Comparison of ENCODE assay signal across 8 cellular contexts in the genomic region with DNA sequence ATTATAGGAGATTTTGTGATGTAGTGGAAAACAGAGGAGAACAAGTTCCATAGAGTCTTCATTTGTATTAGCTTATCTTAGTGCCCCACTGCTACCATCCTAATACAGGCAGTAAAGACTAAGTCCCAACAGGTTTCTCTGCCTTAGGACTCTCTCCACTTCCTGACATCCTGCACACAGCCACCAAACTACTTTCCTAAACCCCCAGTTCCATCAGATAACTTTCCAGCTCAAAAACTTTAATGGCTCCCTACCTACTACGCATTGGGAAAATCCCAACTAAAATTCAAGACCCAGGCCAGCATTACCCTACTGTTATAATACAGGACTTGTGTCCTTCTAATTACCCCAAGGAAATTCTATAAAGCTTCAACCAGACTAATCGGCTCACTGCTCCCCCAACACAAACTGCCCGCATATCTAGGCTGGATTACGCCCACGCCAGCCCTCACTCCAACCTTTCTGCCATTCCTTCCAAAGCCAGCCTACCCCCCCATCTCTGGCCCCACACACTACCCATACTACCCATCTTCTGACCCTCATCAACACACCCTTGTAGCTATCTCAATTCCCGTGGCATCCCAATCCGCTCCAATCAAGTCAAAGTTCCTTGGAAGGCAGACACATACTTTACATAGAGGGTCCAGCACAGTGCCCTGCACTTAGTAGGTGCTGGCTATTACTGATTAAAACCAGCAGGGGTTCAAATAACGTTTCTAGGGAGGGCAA. TPM values are rescaled to one million over a fixed set of nuclear protein-coding genes. Genes with fewer than 3 reads are reported as not detected.
DNase-seq lines count a peak whose midpoint lies in the region; ATAC-seq and TF ChIP-seq lines count a peak whose summit lies in the region.

No MANE protein-coding gene starts in this region.

- H3K36me3 Mint-ChIP-seq in brain, result peaks cover 7% of the 10 kb centered on the region

- intact Hi-C loops in head of caudate nucleus (cut with DNase I), result no loop called here

- peak overlapping the region; percentile 81 to 90 (median 84) for H3K4me3 Mint-ChIP-seq in brain

- no peak for ATAC-seq in omental fat pad (ENCODE audit: low FRiP score)

- H3K4me1 ChIP-seq in mucosa of rectum (ENCODE audit: control insufficient read depth in 2 of 2, insufficient read depth in 2 of 2, low read length in 2 of 2), result peaks cover 9 to 20% of the 10 kb centered on the region in 2 donors

- no peaks in the 10 kb centered on the region for H3K9me3 ChIP-seq in AG04450 (ENCODE audit: control insufficient read depth, insufficient read depth, low read length)
- no peaks in the 10 kb centered on the region for H3K9me3 ChIP-seq in mucosa of rectum (ENCODE audit: control insufficient read depth in 2 of 2, low read length in 2 of 2)

- no peak for TF ChIP-seq CTCF in AG04450 (IDR thresholded peaks at IDR 0.05; ENCODE audit: low read depth, low read length)
- no peak for TF ChIP-seq CTCF in brain (conservative IDR thresholded peaks at IDR 0.05)
- TF ChIP-seq CTCF in omental fat pad (IDR thresholded peaks at IDR 0.05), result no peak

- peaks cover 8% of the 10 kb centered on the region for H3K27me3 Mint-ChIP-seq in brain

- H3K27ac Mint-ChIP-seq in brain, result peak overlapping the region; percentile 29 to 86 (median 49)

- peak overlapping the region; percentile 91 to 92 for H3K9ac ChIP-seq in mucosa of rectum (ENCODE audit: low read depth in 1 of 2, low read length in 2 of 2)

- H3K9me3 Mint-ChIP-seq in brain, result no peaks in the 10 kb centered on the region

- peaks cover 49% of the 10 kb centered on the region for H3K4me1 Mint-ChIP-seq in brain

- H3K4me3 ChIP-seq in AG04450 (ENCODE audit: low read depth, low read length) (peak overlapping the region; percentile 90), mucosa of rectum (ENCODE audit: low read length in 2 of 2) (peak overlapping the region; percentile 89 to 97)

- H3K27me3 ChIP-seq in AG04450 (ENCODE audit: control insufficient read depth, insufficient read depth, low read length) (no peaks in the 10 kb centered on the region), mucosa of rectum (ENCODE audit: control insufficient read depth in 2 of 2, insufficient read depth in 2 of 2, low read length in 2 of 2) (no peaks in the 10 kb centered on the region)

- CTCF ChIA-PET in AG04450 (lab: Charles Lee), result interaction anchor here (0.6 to 5.3 kb wide), 4 partner anchors 10 to 308 kb away, joined by 3 to 78 read pairs (median 3); no protein-coding TSS in a partner anchor

- DNase-seq in AG04450 (ENCODE audit: low read depth, low spot score) (no peak), HT1080 (ENCODE audit: low read depth) (peak; percentile 9), cerebellar cortex (ENCODE audit: low spot score) (no peak), head of caudate nucleus (no peak), omental fat pad (ENCODE audit: low spot score) (no peak)
- DNase-seq in stimulated activated naive CD4-positive, alpha-beta T cell treated with Interleukin-2 at 50 U/mL for 16 hours (lab: John Stamatoyannopoulos, UW), result no peak

- H3K36me3 ChIP-seq in mucosa of rectum (ENCODE audit: control insufficient read depth in 2 of 2, insufficient read depth in 2 of 2, low read length in 2 of 2), result no peaks in the 10 kb centered on the region

- POLR2A ChIA-PET in AG04450 (lab: Yijun Ruan, JAX), result interaction anchor here (0.6 to 1.1 kb wide), 2 partner anchors 19 to 20 kb away, joined by 3 to 6 read pairs; no protein-coding TSS in a partner anchor

- H3K27ac ChIP-seq in AG04450 (ENCODE audit: low read depth, low read length) (peak overlapping the region; percentile 98), mucosa of rectum (ENCODE audit: low read depth in 2 of 2, low read length in 2 of 2) (no peak overlapping the region)

RNA-seq across cellular contexts. Expression of a gene that starts 1.4 kb away (rescaled TPM):
- polyA plus RNA-seq in AG04450 (2011; rRNA removed) (31.2 and 39.0 TPM in 2 replicates), brain (ENCODE audit: insufficient read depth, low read depth, low replicate concordance) (5.6 TPM)
- 35.4 and 50.4 TPM in 2 replicates for polyA minus RNA-seq in AG04450 (2011; rRNA and poly(A)+ RNA removed)
- 24.5 and 26.0 TPM in 2 replicates for total RNA-seq in HT1080 (2014; rRNA removed; shearing (Covaris generic))
- polyA plus RNA-seq in HT1080 (2015; cell fraction: cytosol; rRNA removed), result 11.0 and 13.7 TPM in 2 replicates
- polyA plus RNA-seq in HT1080 (2015; cell fraction: nucleus; rRNA removed), result 38.4 and 39.3 TPM in 2 replicates
- total RNA-seq in omental fat pad, result 10 to 100 TPM; 17.4 to 42.7 (median 21.8) TPM

RNA-seq across cellular contexts. Expression of a gene that starts 20.4 kb away (rescaled TPM):
- polyA plus RNA-seq in AG04450 (2011; rRNA removed) (5.2 and 7.6 TPM in 2 replicates), brain (ENCODE audit: insufficient read depth, low read depth, low replicate concordance) (11.4 TPM)
- 3.0 and 7.5 TPM in 2 replicates for polyA minus RNA-seq in AG04450 (2011; rRNA and poly(A)+ RNA removed)
- 36.8 and 37.7 TPM in 2 replicates for total RNA-seq in HT1080 (2014; rRNA removed; shearing (Covaris generic))
- polyA plus RNA-seq in HT1080 (2015; cell fraction: cytosol; rRNA removed), result 23.1 and 28.0 TPM in 2 replicates
- polyA plus RNA-seq in HT1080 (2015; cell fraction: nucleus; rRNA removed), result 51.8 and 56.2 TPM in 2 replicates
- total RNA-seq in omental fat pad, result 1 to 10 TPM in 1 of 4 donors, under 1 TPM in 3; 0.37 to 2.2 (median 0.69) TPM

Comparison
In these comparisons a context has a peak if more than half of its experiments do, and no peak if none do; other contexts are left out.
1. RNA of a gene that starts 20.4 kb away (total RNA-seq): 36.8 to 37.7 TPM in HT1080; 0.37 to 2.2 TPM in omental fat pad; every median in the first group is over 10 times any median in the second.